Comparison of ENCODE assay signal across 26 cellular contexts in the genomic region with DNA sequence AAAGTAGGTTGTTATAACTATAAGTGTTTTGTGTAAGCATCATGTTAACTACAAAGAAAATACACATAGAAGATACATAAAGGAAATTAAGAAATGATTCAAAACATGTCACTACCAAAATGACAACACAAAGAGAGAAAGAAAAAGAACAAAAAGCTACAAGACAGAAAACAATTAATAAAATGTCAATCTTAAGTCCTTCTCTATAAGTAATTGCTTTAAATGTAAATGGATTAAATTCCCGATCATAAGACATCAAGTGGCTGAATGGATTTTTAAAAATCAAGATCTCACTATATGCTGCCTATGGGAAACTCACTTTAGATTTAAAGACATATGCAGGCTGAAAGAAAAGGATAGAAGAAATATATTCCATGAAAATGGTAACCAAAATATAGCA.
DNase-seq lines count a peak whose midpoint lies in the region; FAIRE-seq and TF ChIP-seq lines count a peak whose summit lies in the region.
"Had no signal": no experiment of that assay in that cellular context is flagged by ENCODE, and none has a peak within 500 bp of the region (broad histone marks: within the 10 kb centered on the region; RNA-seq: fewer than 3 reads in every experiment).

No MANE protein-coding gene starts in this region.

- H2BK12ac ChIP-seq in H1 (ENCODE audit: low read depth, low read length), result no peak overlapping the region

- DNase-seq in Karpas-422 (peak; percentile 6), H1 (ENCODE audit: low read depth in 1 of 2, low spot score in 2 of 2) (no peak), WERI-Rb-1 (no peak), NCI-H2227 (lab: John Stamatoyannopoulos, UW; ENCODE audit: unreplicated experiment) (no peak), nucleus accumbens (lab: John Stamatoyannopoulos, UW) (no peak), SHP77 treated with DMSO at 0.1 percent for 48 hours (lab: John Stamatoyannopoulos, UW) (no peak)
- DNase-seq: 8988T; ACHN; AML-193; BE2C; CD4-positive, alpha-beta T cell; CD8-positive, alpha-beta memory T cell; DMS 273 treated with DMSO at 0.1 percent for 48 hours; DMS79; EL; GDM1; GM23248; HFFc6 had no signal

- TF ChIP-seq CTCF in H1 (IDR thresholded peaks at IDR 0.05; ENCODE audit: control extremely low read depth in 1 of 3, insufficient read depth in 1 of 3, low read depth in 1 of 3, low read length in 3 of 3) (no peak), WERI-Rb-1 (IDR thresholded peaks at IDR 0.05; ENCODE audit: low read depth, low read length) (no peak)

- H2AFZ ChIP-seq in Karpas-422 (ENCODE audit: low read length) (no peak overlapping the region), H1 (ENCODE audit: low read length) (no peak overlapping the region)
- H2AFZ ChIP-seq: GM23248 had no signal

- H3K18ac ChIP-seq in H1 (ENCODE audit: extremely low read depth, low read length), result no peak overlapping the region

- no peak overlapping the region for H3K9ac ChIP-seq in HUES48 (ENCODE audit: low read depth, low read length)
- no peak overlapping the region for H3K9ac ChIP-seq in Karpas-422 (ENCODE audit: low read length)
- no peak overlapping the region for H3K9ac ChIP-seq in H1 (replicated peaks in 1 of 4; ENCODE audit: extremely low read depth in 1 of 4, low read depth in 3 of 4, low read length in 3 of 4)
- H3K9ac ChIP-seq: BLaER1 treated with 17β-estradiol and CSF1 and Interleukin-3, amounts not matched to agents 10 nM and 100 nM; GM23248 had no signal

- H4K91ac ChIP-seq in H1 (replicated peaks; ENCODE audit: insufficient read length, low read length), result no peak overlapping the region

- H3K36me3 ChIP-seq in HUES48 (ENCODE audit: control insufficient read depth, insufficient read depth, low read length) (no peaks in the 10 kb centered on the region), Karpas-422 (ENCODE audit: insufficient read depth, low read length) (no peaks in the 10 kb centered on the region), H1 (ENCODE audit: control insufficient read depth in 2 of 4, insufficient read depth in 4 of 4, low read length in 3 of 4) (peaks cover 0 to 3% (median 0%) of the 10 kb centered on the region in 4 experiments; a peak in 2 of 8 replicates), WERI-Rb-1 (no peaks in the 10 kb centered on the region)
- H3K36me3 ChIP-seq: BE2C; BLaER1 treated with 17β-estradiol and CSF1 and Interleukin-3, amounts not matched to agents 10 nM and 100 nM; HAP-1 had no signal

- H3K27me3 ChIP-seq in HUES48 (ENCODE audit: control insufficient read depth, insufficient read depth, low read length) (no peaks in the 10 kb centered on the region), Karpas-422 (ENCODE audit: low read length) (0 out of 2 replicates have a peak, but pooled peaks cover 3% of the 10 kb centered on the region), H1 (replicated peaks in 1 of 4; ENCODE audit: control insufficient read depth in 3 of 4, extremely low read depth in 1 of 4, insufficient read depth in 3 of 4, low read length in 3 of 4) (no peaks in the 10 kb centered on the region; a peak in 1 of 7 replicates), WERI-Rb-1 (ENCODE audit: insufficient read depth, low read depth, severe bottlenecking) (no peaks in the 10 kb centered on the region)
- H3K27me3 ChIP-seq: BE2C; BLaER1 treated with 17β-estradiol and CSF1 and Interleukin-3, amounts not matched to agents 10 nM and 100 nM had no signal

- no peaks in the 10 kb centered on the region for H3K79me1 ChIP-seq in H1 (ENCODE audit: low read depth, low read length)

- H2AK5ac ChIP-seq in H1 (ENCODE audit: low read depth, low read length), result no peak overlapping the region

- H3K4me3 ChIP-seq in HUES48 (ENCODE audit: low read depth, low read length), result no peak overlapping the region
- no peak overlapping the region for H3K4me3 ChIP-seq in Karpas-422 (ENCODE audit: low read length)
- H3K4me3 ChIP-seq in H1 (ENCODE audit: extremely low read depth in 1 of 4, insufficient read depth in 2 of 4, low read depth in 3 of 4, low read length in 4 of 4), result no peak overlapping the region
- no peak overlapping the region for H3K4me3 ChIP-seq in WERI-Rb-1 (ENCODE audit: low read depth, low read length)
- H3K4me3 ChIP-seq: A549; BLaER1 treated with 17β-estradiol and CSF1 and Interleukin-3, amounts not matched to agents 10 nM and 100 nM; GM12878; GM23248; HAP-1 had no signal

- H3K4me2 ChIP-seq in Karpas-422 (ENCODE audit: low read depth, low read length, poor library complexity, severe bottlenecking), result no peak overlapping the region
- no peak overlapping the region for H3K4me2 ChIP-seq in H1 (ENCODE audit: insufficient read depth in 1 of 2, low read depth in 2 of 2, low read length in 2 of 2)
- H3K4me2 ChIP-seq: A549; BLaER1 treated with 17β-estradiol and CSF1 and Interleukin-3, amounts not matched to agents 10 nM and 100 nM had no signal

- POLR2A ChIA-PET in H1 (lab: Charles Lee; ENCODE audit: partially characterized antibody), result interaction anchor here (2.6 kb wide), 1 partner anchor 193 kb away, joined by 14 read pairs; no protein-coding TSS in a partner anchor

- H4K20me1 ChIP-seq in Karpas-422 (ENCODE audit: insufficient read depth, low read depth, low read length), result no peaks in the 10 kb centered on the region
- H4K20me1 ChIP-seq in H1 (replicated peaks in 1 of 2; ENCODE audit: control insufficient read depth in 1 of 2, insufficient read depth in 2 of 2, low read length in 2 of 2), result no peaks in the 10 kb centered on the region
- H4K20me1 ChIP-seq: BLaER1 treated with 17β-estradiol and CSF1 and Interleukin-3, amounts not matched to agents 10 nM and 100 nM had no signal

- H3K4me1 ChIP-seq in HUES48 (ENCODE audit: control insufficient read depth, insufficient read depth, low read length) (peaks cover 25% of the 10 kb centered on the region), Karpas-422 (ENCODE audit: low read length) (no peaks in the 10 kb centered on the region), H1 (replicated peaks in 1 of 4; ENCODE audit: control insufficient read depth in 3 of 4, insufficient read depth in 4 of 4, low read length in 3 of 4) (peaks cover 0 to 5% (median 2%) of the 10 kb centered on the region in 4 experiments; a peak in 5 of 7 replicates)
- H3K4me1 ChIP-seq: A549; BLaER1 treated with 17β-estradiol and CSF1 and Interleukin-3, amounts not matched to agents 10 nM and 100 nM; HAP-1 had no signal

- H3K23ac ChIP-seq in H1 (ENCODE audit: insufficient read length), result no peak overlapping the region

- no peak overlapping the region for H2BK15ac ChIP-seq in H1 (ENCODE audit: low read length)

- H4K5ac ChIP-seq in H1 (ENCODE audit: insufficient read length, low read depth, low read length), result peak overlapping the region; percentile 66

- H3K56ac ChIP-seq in H1 (replicated peaks; ENCODE audit: insufficient read length, low read depth, low read length), result no peak overlapping the region

- TF ChIP-seq POLR2A in H1 (IDR thresholded peaks at IDR 0.05; ENCODE audit: control extremely low read depth in 1 of 2, low read depth in 2 of 2, low read length in 2 of 2), result no peak

- peak overlapping the region; percentile 84 for H3K27ac ChIP-seq in HUES48 (ENCODE audit: low read depth, low read length)
- no peak overlapping the region for H3K27ac ChIP-seq in Karpas-422 (ENCODE audit: low read length)
- no peak overlapping the region for H3K27ac ChIP-seq in H1 (ENCODE audit: low read depth, low read length)
- no peak overlapping the region for H3K27ac ChIP-seq in WERI-Rb-1
- H3K27ac ChIP-seq: A549; BLaER1 treated with 17β-estradiol and CSF1 and Interleukin-3, amounts not matched to agents 10 nM and 100 nM; GM23248 had no signal

- WGBS in H1 (ENCODE audit: extremely low coverage in 1 of 2, insufficient coverage in 1 of 2, insufficient read length in 1 of 2, insufficient replicate concordance in 2 of 2, low coverage in 1 of 2, low lambda C conversion rate in 2 of 2, missing lambda C conversion rate in 1 of 2), 2 experiments, result 88% methylated on average over 1 of the region's 1 CpG; no CpG with 5 or more reads in 1 of the 2 experiments

- no peak for TF ChIP-seq EP300 in H1 (IDR thresholded peaks at IDR 0.05; ENCODE audit: borderline replicate concordance in 1 of 2, low read depth in 2 of 2, low read length in 2 of 2)

- no peak overlapping the region; the same call in 1 of the 2 replicates for H2BK5ac ChIP-seq in H1 (ENCODE audit: low read depth, low read length)

- H3K14ac ChIP-seq in H1 (ENCODE audit: insufficient read length), result no peak overlapping the region

- no peak for FAIRE-seq in H1 (lab: Jason Lieb, UNC)
- FAIRE-seq: A549, D721Med, GM12878, GM19239, H54 had no signal

- H3K9me3 ChIP-seq in HUES48 (ENCODE audit: control insufficient read depth, insufficient read depth, low read length) (peaks cover 13% of the 10 kb centered on the region; the same call in 1 of the 2 replicates), Karpas-422 (ENCODE audit: low read length) (no peaks in the 10 kb centered on the region), H1 (ENCODE audit: insufficient read depth in 2 of 2, low read depth in 1 of 2, low read length in 1 of 2) (peaks cover 0 to 7% of the 10 kb centered on the region in 2 experiments; a peak in 2 of 4 replicates), WERI-Rb-1 (ENCODE audit: severe bottlenecking) (peaks cover 3% of the 10 kb centered on the region)
- H3K9me3 ChIP-seq: A549, BE2C had no signal

- no peak overlapping the region for H3K4ac ChIP-seq in H1 (replicated peaks; ENCODE audit: insufficient read length, low read depth, low read length)

- H3K23me2 ChIP-seq in H1 (ENCODE audit: low read depth, low read length), result no peaks in the 10 kb centered on the region

- H2BK120ac ChIP-seq in H1 (replicated peaks; ENCODE audit: low read depth, low read length), result no peak overlapping the region

- no peaks in the 10 kb centered on the region for H3K79me2 ChIP-seq in Karpas-422 (ENCODE audit: low read length)
- no peaks in the 10 kb centered on the region for H3K79me2 ChIP-seq in H1 (ENCODE audit: control insufficient read depth in 1 of 2, insufficient read depth in 2 of 2, low read length in 2 of 2)

- H3K9me2 ChIP-seq in Karpas-422 (replicated peaks; ENCODE audit: insufficient read depth, low read length), result no peaks in the 10 kb centered on the region

- CTCF ChIA-PET in H1 (lab: Charles Lee; ENCODE audit: partially characterized antibody), result interaction anchor here (0.7 to 4.4 kb wide), 9 partner anchors 7 to 200 kb away, joined by 3 to 42 read pairs (median 7); no protein-coding TSS in a partner anchor

- H2BK20ac ChIP-seq in H1 (ENCODE audit: low read length), result no peak overlapping the region

- no peak overlapping the region for H4K8ac ChIP-seq in H1 (ENCODE audit: extremely low read depth, insufficient read depth, low read length)

- no peak for TF ChIP-seq RAD21 in H1 (IDR thresholded peaks at IDR 0.05 in 1 of 2, conservative IDR thresholded peaks at IDR 0.05 in 1 of 2; ENCODE audit: low read depth in 2 of 2, low read length in 2 of 2)

TF ChIP-seq in H1, 55 proteins besides CTCF, POLR2A, EP300 and RAD21 (continues in another document):
- TF ChIP-seq FOSL1 (IDR thresholded peaks at IDR 0.05; ENCODE audit: insufficient read depth, low read depth, low read length), result no peak
